Comparison of ENCODE assay signal across 21 cellular contexts in genomic region chr2:149849133-149849532, GRCh38.
"Had no signal": no experiment of that assay in that cellular context is flagged by ENCODE, and none has a peak within 500 bp of the region (broad histone marks: within the 10 kb centered on the region; RNA-seq: fewer than 3 reads in every experiment).

No MANE protein-coding gene starts in this region.

- DNase-seq: MM.1S, NCI-H1092 treated with DMSO at 0.1 percent for 48 hours, NCI-H1436 treated with DMSO at 0.1 percent for 48 hours, NCI-H1694, NCI-H187 treated with DMSO at 0.1 percent for 48 hours, NCI-H2029 treated with DMSO at 0.1 percent for 48 hours, NCI-H2171 treated with DMSO at 0.1 percent for 48 hours, NCI-H524, NCI-H526 treated with DMSO at 0.1 percent for 48 hours, NCI-H748 treated with DMSO at 0.1 percent for 48 hours, PC-3, SHP77, SK-N-SH, SW 1271, T-cell had no signal

- FAIRE-seq: HTR-8/SVneo, K562 had no signal

- H3K4me2 ChIP-seq: KMS-11, SK-N-SH had no signal

- H3K9ac ChIP-seq: KMS-11, SK-N-SH had no signal

- H3K27ac ChIP-seq: HL-60, KMS-11, RWPE1 had no signal

- H3K4me3 ChIP-seq: K562 had no signal

- ATAC-seq: K562, Panc1, PC-3, T-cell had no signal

- H3K9me3 ChIP-seq: SK-N-SH had no signal
